Comparison of ENCODE assay signal across 8 cellular contexts in genomic region chr5:140711794-140712193, GRCh38. TPM values are rescaled to one million over a fixed set of nuclear protein-coding genes. Genes with fewer than 3 reads are reported as not detected.
DNase-seq lines count a peak whose midpoint lies in the region; ATAC-seq, FAIRE-seq and TF ChIP-seq lines count a peak whose summit lies in the region.

No MANE protein-coding gene starts in this region.

- no peak for ATAC-seq in HG03342 (IDR thresholded peaks at IDR 0.05; ENCODE audit: unreplicated experiment)

- intact Hi-C loops in endothelial cell of umbilical vein (cut with micrococcal nuclease), result loop anchor here (1.0 to 5.0 kb wide), 5 partner anchors 11 to 851 kb away; partner anchors contain the start of genes HARS1, HARS2, IK and NDUFA2

- no peak for TF ChIP-seq POLR2A in endothelial cell of umbilical vein (IDR thresholded peaks at IDR 0.05; ENCODE audit: low read depth, low read length)

- no peaks in the 10 kb centered on the region for H3K79me2 ChIP-seq in OCI-LY1 (ENCODE audit: insufficient read depth, low read length)
- H3K79me2 ChIP-seq in endothelial cell of umbilical vein (ENCODE audit: control insufficient read depth, insufficient read depth, low read length), result no peaks in the 10 kb centered on the region

- peaks cover 9% of the 10 kb centered on the region for H3K4me1 ChIP-seq in CD8-positive, alpha-beta memory T cell (ENCODE audit: insufficient read depth, low read length)
- H3K4me1 ChIP-seq in OCI-LY1 (ENCODE audit: insufficient read depth, low read length, severe bottlenecking), result peaks cover 13% of the 10 kb centered on the region
- peaks cover 10% of the 10 kb centered on the region for H3K4me1 ChIP-seq in endothelial cell of umbilical vein (ENCODE audit: control insufficient read depth, extremely low read depth, insufficient read depth, low read length)

- H3K27ac Mint-ChIP-seq in CD8-positive, alpha-beta memory T cell, result peak overlapping the region in 7 of 8 donors; percentile 51 to 99 (median 98)
- H3K27ac Mint-ChIP-seq in osteocyte (ENCODE audit: unreplicated experiment), result peak overlapping the region; percentile 98

- H3K9me3 Mint-ChIP-seq in CD8-positive, alpha-beta memory T cell, result peaks cover 0 to 6% (median 0%) of the 10 kb centered on the region in 5 donors
- H3K9me3 Mint-ChIP-seq in osteocyte (ENCODE audit: unreplicated experiment), result no peaks in the 10 kb centered on the region

- POLR2A ChIA-PET in CD8-positive, alpha-beta memory T cell (lab: Charles Lee), result interaction anchor here (1.0 to 2.2 kb wide), 6 partner anchors 11 to 609 kb away, joined by 3 to 12 read pairs (median 8); partner anchors contain the start of genes ANKHD1, HARS1, HARS2 and IK
- POLR2A ChIA-PET in endothelial cell of umbilical vein (lab: Charles Lee), result no interaction called here

- no peaks in the 10 kb centered on the region for H3K9me2 ChIP-seq in OCI-LY1 (ENCODE audit: low read depth, low read length)

- no peak overlapping the region for H3K27ac ChIP-seq in CD8-positive, alpha-beta memory T cell (ENCODE audit: low read depth, low read length)
- no peak overlapping the region for H3K27ac ChIP-seq in OCI-LY1 (ENCODE audit: low read depth, low read length, poor library complexity, severe bottlenecking)
- H3K27ac ChIP-seq in endothelial cell of umbilical vein (ENCODE audit: insufficient read depth, low read depth, low read length), result no peak overlapping the region

- peaks cover 19 to 23% (median 21%) of the 10 kb centered on the region in 3 donors for H3K4me1 Mint-ChIP-seq in CD8-positive, alpha-beta memory T cell
- peaks cover 19% of the 10 kb centered on the region for H3K4me1 Mint-ChIP-seq in osteocyte (ENCODE audit: unreplicated experiment)

- no peaks in the 10 kb centered on the region for H3K9me1 ChIP-seq in endothelial cell of umbilical vein (replicated peaks; ENCODE audit: control insufficient read depth, extremely low read depth, insufficient read depth, low read length)

- no peak for TF ChIP-seq CTCF in OCI-LY1 (IDR thresholded peaks at IDR 0.05; ENCODE audit: low read length)
- TF ChIP-seq CTCF in endothelial cell of umbilical vein (IDR thresholded peaks at IDR 0.05; ENCODE audit: extremely low read depth in 1 of 2, insufficient read depth in 1 of 2, low read depth in 1 of 2, low read length in 2 of 2), result no peak
- no peak for TF ChIP-seq CTCF in osteocyte (IDR thresholded peaks at IDR 0.05)

- BruUV-seq in endothelial cell of umbilical vein (replicated peaks; lab: Mats Ljungman, UMichigan), result no TSS peak

- peaks cover 0 to 8% of the 10 kb centered on the region in 2 donors for H3K27me3 Mint-ChIP-seq in CD8-positive, alpha-beta memory T cell
- no peaks in the 10 kb centered on the region for H3K27me3 Mint-ChIP-seq in osteocyte (ENCODE audit: unreplicated experiment)

- peak overlapping the region; percentile 100 for H3K4me3 ChIP-seq in CD8-positive, alpha-beta memory T cell (ENCODE audit: low read length)
- no peak overlapping the region for H3K4me3 ChIP-seq in OCI-LY1 (ENCODE audit: low read depth, low read length, poor library complexity, severe bottlenecking)
- H3K4me3 ChIP-seq in endothelial cell of umbilical vein (replicated peaks in 1 of 3; ENCODE audit: insufficient read depth in 1 of 3, low read depth in 1 of 3, low read length in 3 of 3), result no peak overlapping the region

- no peaks in the 10 kb centered on the region for H3K9me3 ChIP-seq in CD8-positive, alpha-beta memory T cell (ENCODE audit: low read length)
- H3K9me3 ChIP-seq in OCI-LY1 (ENCODE audit: low read length), result no peaks in the 10 kb centered on the region
- H3K9me3 ChIP-seq in endothelial cell of umbilical vein (replicated peaks; ENCODE audit: control insufficient read depth, insufficient read depth, low read length), result no peaks in the 10 kb centered on the region

- no peak for DNase-seq in CD8-positive, alpha-beta memory T cell
- no peak for DNase-seq in endothelial cell of umbilical vein (ENCODE audit: low read depth, low spot score)
- DNase-seq in osteocyte (ENCODE audit: extremely low spot score, unreplicated experiment), result no peak
- DNase-seq in stimulated activated naive CD4-positive, alpha-beta T cell (lab: John Stamatoyannopoulos, UW), result no peak
- DNase-seq in GF-D8 (lab: John Stamatoyannopoulos, UW), result no peak
- no peak for DNase-seq in SK-N-DZ (ENCODE audit: low spot score)

- H4K20me1 ChIP-seq in OCI-LY1 (ENCODE audit: insufficient read depth, low read length), result no peaks in the 10 kb centered on the region
- H4K20me1 ChIP-seq in endothelial cell of umbilical vein (replicated peaks; ENCODE audit: control insufficient read depth, extremely low read depth, insufficient read depth, low read length), result no peaks in the 10 kb centered on the region

- no peaks in the 10 kb centered on the region for H3F3A ChIP-seq in OCI-LY1 (ENCODE audit: insufficient read depth, low read length)

- H3K27me3 ChIP-seq in CD8-positive, alpha-beta memory T cell (ENCODE audit: insufficient read depth, low read length, poor library complexity, severe bottlenecking), result no peaks in the 10 kb centered on the region
- H3K27me3 ChIP-seq in OCI-LY1 (ENCODE audit: insufficient read depth, low read length) (no peaks in the 10 kb centered on the region), endothelial cell of umbilical vein (ENCODE audit: control insufficient read depth in 2 of 2, insufficient read depth in 2 of 2, low read length in 2 of 2) (no peaks in the 10 kb centered on the region)

- peak overlapping the region; percentile 96; the same call in 1 of the 2 replicates for H3K4me2 ChIP-seq in OCI-LY1 (ENCODE audit: low read length)
- H3K4me2 ChIP-seq in endothelial cell of umbilical vein (ENCODE audit: insufficient read depth, low read length), result peak overlapping the region; percentile 98

- no peak for FAIRE-seq in endothelial cell of umbilical vein (lab: Jason Lieb, UNC)

- no peaks in the 10 kb centered on the region for H3K36me3 ChIP-seq in CD8-positive, alpha-beta memory T cell (ENCODE audit: insufficient read depth, low read length)
- H3K36me3 ChIP-seq in OCI-LY1 (ENCODE audit: insufficient read depth, low read length) (peaks cover 10% of the 10 kb centered on the region; the same call in 1 of the 2 replicates), endothelial cell of umbilical vein (ENCODE audit: control insufficient read depth in 2 of 2, extremely low read depth in 1 of 2, insufficient read depth in 2 of 2, low read length in 2 of 2) (no peaks in the 10 kb centered on the region)

- H3K36me3 Mint-ChIP-seq in CD8-positive, alpha-beta memory T cell, result peaks cover 0 to 15% (median 2%) of the 10 kb centered on the region in 3 donors
- no peaks in the 10 kb centered on the region for H3K36me3 Mint-ChIP-seq in osteocyte (ENCODE audit: unreplicated experiment)

- CTCF ChIA-PET in CD8-positive, alpha-beta memory T cell (lab: Charles Lee), result interaction anchor here (1.1 to 2.3 kb wide), 10 partner anchors 8 to 349 kb away, joined by 3 to 11 read pairs (median 6); partner anchors contain the start of genes ANKHD1, HARS1, HARS2 and TMCO6
- CTCF ChIA-PET in endothelial cell of umbilical vein (lab: Charles Lee), result interaction anchor here (0.9 to 3.1 kb wide), 6 partner anchors 9 to 339 kb away, joined by 5 to 13 read pairs (median 10); partner anchors contain the start of gene ZMAT2

- H3K9ac ChIP-seq in OCI-LY1 (ENCODE audit: low read length), result no peak overlapping the region
- H3K9ac ChIP-seq in endothelial cell of umbilical vein (replicated peaks; ENCODE audit: extremely low read depth, insufficient read depth, low read length), result no peak overlapping the region

- peak overlapping the region in 6 of 7 donors; percentile 92 to 100 (median 99) for H3K4me3 Mint-ChIP-seq in CD8-positive, alpha-beta memory T cell
- H3K4me3 Mint-ChIP-seq in osteocyte (ENCODE audit: unreplicated experiment), result peak overlapping the region; percentile 82

- dilution Hi-C loops in endothelial cell of umbilical vein (cut with MboI; ENCODE audit: extremely low pct_ligation_motif_present, low sequenced_read_pairs), result no loop called here

- H2AFZ ChIP-seq in OCI-LY1 (ENCODE audit: low read length) (no peak overlapping the region), endothelial cell of umbilical vein (ENCODE audit: low read depth, low read length) (no peak overlapping the region)

RNA-seq across cellular contexts. Expression of gene ZMAT2, which starts 11.5 kb away (rescaled TPM):
- total RNA-seq in CD8-positive, alpha-beta memory T cell, result 10 to 100 TPM; 71.2 to 75.2 TPM
- polyA plus RNA-seq in CD8-positive, alpha-beta memory T cell, result 81.7 TPM
- total RNA-seq in endothelial cell of umbilical vein (49.0 and 49.4 TPM in 2 replicates), osteocyte (47.5 and 50.9 TPM in 2 replicates)
- polyA plus RNA-seq in endothelial cell of umbilical vein, result 45.8 and 58.0 TPM in 2 replicates
- 34.7 and 35.0 TPM in 2 replicates for polyA plus RNA-seq in endothelial cell of umbilical vein (2011; cell fraction: cytosol; rRNA removed)
- polyA plus RNA-seq in endothelial cell of umbilical vein (2011; cell fraction: nucleus; rRNA removed), result 35.6 and 52.2 TPM in 2 replicates
- polyA plus RNA-seq in endothelial cell of umbilical vein (2012), result 80.4 and 92.8 TPM in 2 replicates
- polyA minus RNA-seq in endothelial cell of umbilical vein, result 34.9 and 43.1 TPM in 2 replicates
- polyA minus RNA-seq in endothelial cell of umbilical vein (2011; cell fraction: cytosol; rRNA and poly(A)+ RNA removed), result 14.4 TPM
- polyA minus RNA-seq in endothelial cell of umbilical vein (2011; cell fraction: nucleus; rRNA and poly(A)+ RNA removed), result 15.2 and 20.3 TPM in 2 replicates
- polyA plus RNA-seq in SK-N-DZ (2014; cell fraction: cytosol; rRNA removed), result 68.1 and 77.7 TPM in 2 replicates
- 48.5 and 50.2 TPM in 2 replicates for polyA plus RNA-seq in SK-N-DZ (2014; cell fraction: nucleus; rRNA removed)

RNA-seq across cellular contexts. Expression of gene HARS2, which starts 20.5 kb away (rescaled TPM):
- 10 to 100 TPM; 26.4 to 29.4 TPM for total RNA-seq in CD8-positive, alpha-beta memory T cell
- 21.0 TPM for polyA plus RNA-seq in CD8-positive, alpha-beta memory T cell
- total RNA-seq in endothelial cell of umbilical vein (29.6 and 31.7 TPM in 2 replicates), osteocyte (27.2 and 28.8 TPM in 2 replicates)
- polyA plus RNA-seq in endothelial cell of umbilical vein, result 19.9 and 23.6 TPM in 2 replicates
- 23.0 and 23.3 TPM in 2 replicates for polyA plus RNA-seq in endothelial cell of umbilical vein (2011; cell fraction: cytosol; rRNA removed)
- 71.7 and 80.6 TPM in 2 replicates for polyA plus RNA-seq in endothelial cell of umbilical vein (2011; cell fraction: nucleus; rRNA removed)
- polyA plus RNA-seq in endothelial cell of umbilical vein (2012), result 24.4 and 29.1 TPM in 2 replicates
- polyA minus RNA-seq in endothelial cell of umbilical vein, result 27.9 and 30.0 TPM in 2 replicates
- 14.3 TPM for polyA minus RNA-seq in endothelial cell of umbilical vein (2011; cell fraction: cytosol; rRNA and poly(A)+ RNA removed)
- 50.2 and 57.1 TPM in 2 replicates for polyA minus RNA-seq in endothelial cell of umbilical vein (2011; cell fraction: nucleus; rRNA and poly(A)+ RNA removed)
- polyA plus RNA-seq in SK-N-DZ (2014; cell fraction: cytosol; rRNA removed), result 44.4 and 52.5 TPM in 2 replicates
- 85.7 and 91.0 TPM in 2 replicates for polyA plus RNA-seq in SK-N-DZ (2014; cell fraction: nucleus; rRNA removed)

RNA-seq across cellular contexts. Expression of gene HARS1, which starts 20.6 kb away (rescaled TPM):
- total RNA-seq in CD8-positive, alpha-beta memory T cell, result 100 to 1,000 TPM in 1 of 2 experiments, 10 to 100 TPM in 1; 97.4 to 104 TPM
- 63.6 TPM for polyA plus RNA-seq in CD8-positive, alpha-beta memory T cell
- total RNA-seq in endothelial cell of umbilical vein (104 and 105 TPM in 2 replicates), osteocyte (65.3 and 69.0 TPM in 2 replicates)
- 56.0 and 65.2 TPM in 2 replicates for polyA plus RNA-seq in endothelial cell of umbilical vein
- 81.8 and 90.1 TPM in 2 replicates for polyA plus RNA-seq in endothelial cell of umbilical vein (2011; cell fraction: cytosol; rRNA removed)
- 117 and 138 TPM in 2 replicates for polyA plus RNA-seq in endothelial cell of umbilical vein (2011; cell fraction: nucleus; rRNA removed)
- 89.4 and 110 TPM in 2 replicates for polyA plus RNA-seq in endothelial cell of umbilical vein (2012)
- 79.7 and 81.8 TPM in 2 replicates for polyA minus RNA-seq in endothelial cell of umbilical vein
- polyA minus RNA-seq in endothelial cell of umbilical vein (2011; cell fraction: cytosol; rRNA and poly(A)+ RNA removed), result 34.8 TPM
- 27.0 and 39.3 TPM in 2 replicates for polyA minus RNA-seq in endothelial cell of umbilical vein (2011; cell fraction: nucleus; rRNA and poly(A)+ RNA removed)
- polyA plus RNA-seq in SK-N-DZ (2014; cell fraction: cytosol; rRNA removed), result 55.3 and 57.6 TPM in 2 replicates
- polyA plus RNA-seq in SK-N-DZ (2014; cell fraction: nucleus; rRNA removed), result 114 and 129 TPM in 2 replicates

RNA-seq across cellular contexts. Expression of gene DND1, which starts 38.4 kb away (rescaled TPM):
- total RNA-seq in CD8-positive, alpha-beta memory T cell, result 1 to 10 TPM; 2.3 to 2.9 TPM
- polyA plus RNA-seq in CD8-positive, alpha-beta memory T cell, result not detected
- total RNA-seq in endothelial cell of umbilical vein (1.1 TPM in 2 replicates), osteocyte (1.6 and 1.9 TPM in 2 replicates)
- polyA plus RNA-seq in endothelial cell of umbilical vein, result 1.2 and 1.4 TPM in 2 replicates
- 0.42 and 0.44 TPM in 2 replicates for polyA plus RNA-seq in endothelial cell of umbilical vein (2011; cell fraction: cytosol; rRNA removed)
- 5.1 and 5.5 TPM in 2 replicates for polyA plus RNA-seq in endothelial cell of umbilical vein (2011; cell fraction: nucleus; rRNA removed)
- polyA plus RNA-seq in endothelial cell of umbilical vein (2012), result not detected in 2 replicates
- 0.38 and 0.56 TPM in 2 replicates for polyA minus RNA-seq in endothelial cell of umbilical vein
- not detected for polyA minus RNA-seq in endothelial cell of umbilical vein (2011; cell fraction: cytosol; rRNA and poly(A)+ RNA removed)
- polyA minus RNA-seq in endothelial cell of umbilical vein (2011; cell fraction: nucleus; rRNA and poly(A)+ RNA removed), result 0.77 and 0.96 TPM in 2 replicates
- polyA plus RNA-seq in SK-N-DZ (2014; cell fraction: cytosol; rRNA removed), result 4.0 and 4.8 TPM in 2 replicates
- polyA plus RNA-seq in SK-N-DZ (2014; cell fraction: nucleus; rRNA removed), result 34.3 and 49.4 TPM in 2 replicates

RNA-seq across cellular contexts. Expression of gene WDR55, which starts 47.1 kb away (rescaled TPM):
- total RNA-seq in CD8-positive, alpha-beta memory T cell, result 10 to 100 TPM; 40.1 to 40.7 TPM
- 17.3 TPM for polyA plus RNA-seq in CD8-positive, alpha-beta memory T cell
- 24.0 and 25.3 TPM in 2 replicates for total RNA-seq in endothelial cell of umbilical vein
- 17.5 and 17.8 TPM in 2 replicates for polyA plus RNA-seq in endothelial cell of umbilical vein
- polyA plus RNA-seq in endothelial cell of umbilical vein (2011; cell fraction: cytosol; rRNA removed), result 14.2 and 16.6 TPM in 2 replicates
- 32.3 and 36.5 TPM in 2 replicates for polyA plus RNA-seq in endothelial cell of umbilical vein (2011; cell fraction: nucleus; rRNA removed)
- polyA plus RNA-seq in endothelial cell of umbilical vein (2012), result 11.7 and 12.5 TPM in 2 replicates
- 19.0 and 20.8 TPM in 2 replicates for polyA minus RNA-seq in endothelial cell of umbilical vein
- 22.9 TPM for polyA minus RNA-seq in endothelial cell of umbilical vein (2011; cell fraction: cytosol; rRNA and poly(A)+ RNA removed)
- polyA minus RNA-seq in endothelial cell of umbilical vein (2011; cell fraction: nucleus; rRNA and poly(A)+ RNA removed), result 13.2 and 14.4 TPM in 2 replicates
- 28.3 and 28.9 TPM in 2 replicates for total RNA-seq in osteocyte
- polyA plus RNA-seq in SK-N-DZ (2014; cell fraction: cytosol; rRNA removed), result 17.8 and 21.8 TPM in 2 replicates
- polyA plus RNA-seq in SK-N-DZ (2014; cell fraction: nucleus; rRNA removed), result 24.7 and 34.4 TPM in 2 replicates
